1 cellular context compared by ENCODE assay signal in genomic region chr20:43937586-43937985, GRCh38.
TF ChIP-seq lines count a peak whose summit lies in the region.

No MANE protein-coding gene starts in this region.

TF ChIP-seq in IMR-90, 13 proteins besides CTCF, POLR2A, EP300 and RAD21:
- TF ChIP-seq, protein P1, sequence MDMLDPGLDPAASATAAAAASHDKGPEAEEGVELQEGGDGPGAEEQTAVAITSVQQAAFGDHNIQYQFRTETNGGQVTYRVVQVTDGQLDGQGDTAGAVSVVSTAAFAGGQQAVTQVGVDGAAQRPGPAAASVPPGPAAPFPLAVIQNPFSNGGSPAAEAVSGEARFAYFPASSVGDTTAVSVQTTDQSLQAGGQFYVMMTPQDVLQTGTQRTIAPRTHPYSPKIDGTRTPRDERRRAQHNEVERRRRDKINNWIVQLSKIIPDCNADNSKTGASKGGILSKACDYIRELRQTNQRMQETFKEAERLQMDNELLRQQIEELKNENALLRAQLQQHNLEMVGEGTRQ (IDR thresholded peaks at IDR 0.05; ENCODE audit: low read depth, low read length), result no peak
- TF ChIP-seq RFX5 (IDR thresholded peaks at IDR 0.05; ENCODE audit: low read depth, low read length) (no peak), CHD1 (IDR thresholded peaks at IDR 0.05; ENCODE audit: low read depth, low read length) (no peak), MXI1 (IDR thresholded peaks at IDR 0.05; ENCODE audit: borderline replicate concordance, low read depth, low read length) (no peak), RCOR1 (IDR thresholded peaks at IDR 0.05; ENCODE audit: insufficient replicate concordance, low read length) (no peak), CEBPB (IDR thresholded peaks at IDR 0.05; ENCODE audit: low read depth, low read length) (no peak), MAZ (IDR thresholded peaks at IDR 0.05; ENCODE audit: borderline replicate concordance, low read depth, low read length) (no peak), MAFK (IDR thresholded peaks at IDR 0.05; ENCODE audit: low read depth, low read length) (no peak), NFE2L2 (IDR thresholded peaks at IDR 0.05; ENCODE audit: low read depth, low read length) (no peak), SMC3 (IDR thresholded peaks at IDR 0.05; ENCODE audit: low read depth, low read length) (no peak), BHLHE40 (IDR thresholded peaks at IDR 0.05; ENCODE audit: low read depth, low read length) (no peak), FOS (IDR thresholded peaks at IDR 0.05; ENCODE audit: low read depth, low read length) (no peak)
- TF ChIP-seq, protein P2, sequence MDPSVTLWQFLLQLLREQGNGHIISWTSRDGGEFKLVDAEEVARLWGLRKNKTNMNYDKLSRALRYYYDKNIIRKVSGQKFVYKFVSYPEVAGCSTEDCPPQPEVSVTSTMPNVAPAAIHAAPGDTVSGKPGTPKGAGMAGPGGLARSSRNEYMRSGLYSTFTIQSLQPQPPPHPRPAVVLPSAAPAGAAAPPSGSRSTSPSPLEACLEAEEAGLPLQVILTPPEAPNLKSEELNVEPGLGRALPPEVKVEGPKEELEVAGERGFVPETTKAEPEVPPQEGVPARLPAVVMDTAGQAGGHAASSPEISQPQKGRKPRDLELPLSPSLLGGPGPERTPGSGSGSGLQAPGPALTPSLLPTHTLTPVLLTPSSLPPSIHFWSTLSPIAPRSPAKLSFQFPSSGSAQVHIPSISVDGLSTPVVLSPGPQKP (IDR thresholded peaks at IDR 0.05; ENCODE audit: borderline replicate concordance, low read depth, low read length), result no peak
